ENCODE assay signal across 10 cellular contexts in the genomic region with DNA sequence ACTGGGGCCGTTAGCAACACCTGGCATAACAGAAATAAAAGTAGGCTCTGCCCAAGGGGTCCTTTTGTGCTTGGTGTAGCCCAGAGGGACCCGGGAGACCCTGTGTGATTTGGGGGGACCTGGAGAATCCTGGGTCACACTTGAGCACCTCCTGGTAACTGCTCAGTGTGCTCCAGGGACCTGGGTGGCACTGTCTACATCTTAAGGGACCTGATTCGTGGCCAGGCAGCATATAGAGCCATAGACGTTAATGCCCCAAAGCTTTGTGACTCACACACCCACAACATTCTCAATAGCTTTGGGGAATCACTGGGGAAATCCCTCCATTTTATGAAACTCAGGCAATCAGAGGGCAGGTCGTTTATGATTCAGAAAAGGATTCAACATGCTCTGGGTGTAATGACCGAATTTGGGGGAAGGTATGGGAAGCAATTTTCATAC. TPM values are rescaled to one million over a fixed set of nuclear protein-coding genes. Genes with fewer than 3 reads are reported as not detected.
DNase-seq lines count a peak whose midpoint lies in the region; ATAC-seq and TF ChIP-seq lines count a peak whose summit lies in the region.
"Had no signal": no experiment of that assay in that cellular context is flagged by ENCODE, and none has a peak within 500 bp of the region (broad histone marks: within the 10 kb centered on the region; RNA-seq: fewer than 3 reads in every experiment).

No MANE protein-coding gene starts in this region.

- TF ChIP-seq CTCF in CD8-positive, alpha-beta T cell (IDR thresholded peaks at IDR 0.05): no peak

- H3K4me1 ChIP-seq in CD8-positive, alpha-beta T cell (ENCODE audit: insufficient read depth, low read length): peaks cover 9% of the 10 kb centered on the region

- CTCF ChIA-PET in CD8-positive, alpha-beta T cell (lab: Charles Lee): interaction anchor here (1.4 kb wide), 1 partner anchor 10 kb away, joined by 6 read pairs; no protein-coding TSS in a partner anchor

- H3K9me3 ChIP-seq in CD8-positive, alpha-beta T cell (ENCODE audit: low read length): no peaks in the 10 kb centered on the region
- H3K9me3 ChIP-seq: MG63, testis had no signal

- no peak overlapping the region for H3K27ac ChIP-seq in CD8-positive, alpha-beta T cell (ENCODE audit: low read depth, low read length)
- H3K27ac ChIP-seq: testis had no signal

- H3K4me3 Mint-ChIP-seq in CD8-positive, alpha-beta T cell: no peak overlapping the region
- H3K4me3 Mint-ChIP-seq in activated naive CD4-positive, alpha-beta T cell treated with anti-CD3 and anti-CD28 coated beads, Interleukin-2, amount 50 U/mL, for 24 hours: peak overlapping the region; percentile 33
- H3K4me3 Mint-ChIP-seq in naive B cell: peak overlapping the region in 5 of 8 donors; percentile 1 to 51 (median 22)

- H3K36me3 Mint-ChIP-seq in CD8-positive, alpha-beta T cell: no peaks in the 10 kb centered on the region
- no peaks in the 10 kb centered on the region for H3K36me3 Mint-ChIP-seq in activated naive CD4-positive, alpha-beta T cell treated with anti-CD3 and anti-CD28 coated beads, Interleukin-2, amount 50 U/mL, for 24 hours
- H3K36me3 Mint-ChIP-seq in naive B cell: no peaks in the 10 kb centered on the region

- H3K9me3 Mint-ChIP-seq in CD8-positive, alpha-beta T cell: no peaks in the 10 kb centered on the region
- H3K9me3 Mint-ChIP-seq in activated naive CD4-positive, alpha-beta T cell treated with anti-CD3 and anti-CD28 coated beads, Interleukin-2, amount 50 U/mL, for 24 hours: no peaks in the 10 kb centered on the region
- H3K9me3 Mint-ChIP-seq in naive B cell: no peaks in the 10 kb centered on the region

- H3K4me1 Mint-ChIP-seq in CD8-positive, alpha-beta T cell (ENCODE audit: low read depth): peaks cover 7% of the 10 kb centered on the region
- H3K4me1 Mint-ChIP-seq in activated naive CD4-positive, alpha-beta T cell treated with anti-CD3 and anti-CD28 coated beads, Interleukin-2, amount 50 U/mL, for 24 hours: peaks cover 19% of the 10 kb centered on the region
- H3K4me1 Mint-ChIP-seq in naive B cell: peaks cover 12 to 21% (median 17%) of the 10 kb centered on the region in 3 donors

- POLR2A ChIA-PET in CD8-positive, alpha-beta T cell (lab: Charles Lee): no interaction called here

- no peak overlapping the region for H3K4me3 ChIP-seq in CD8-positive, alpha-beta T cell (ENCODE audit: low read depth, low read length)
- H3K4me3 ChIP-seq: MG63, testis had no signal

- ATAC-seq in CD8-positive, alpha-beta T cell: peak; percentile 37
- peak; percentile 15 to 24 for ATAC-seq in naive B cell (ENCODE audit: low read depth in 2 of 2)
- ATAC-seq in HG03045 (IDR thresholded peaks at IDR 0.05; ENCODE audit: unreplicated experiment): no peak
- ATAC-seq in HG02840 (IDR thresholded peaks at IDR 0.05; ENCODE audit: low FRiP score, unreplicated experiment): no peak

- peaks cover 49% of the 10 kb centered on the region for H3K27me3 Mint-ChIP-seq in CD8-positive, alpha-beta T cell (ENCODE audit: low read depth)
- peaks cover 37% of the 10 kb centered on the region for H3K27me3 Mint-ChIP-seq in activated naive CD4-positive, alpha-beta T cell treated with anti-CD3 and anti-CD28 coated beads, Interleukin-2, amount 50 U/mL, for 24 hours
- peaks cover 36 to 69% (median 68%) of the 10 kb centered on the region in 3 donors for H3K27me3 Mint-ChIP-seq in naive B cell

- no peaks in the 10 kb centered on the region for H3K36me3 ChIP-seq in CD8-positive, alpha-beta T cell (ENCODE audit: insufficient read depth, low read length)
- H3K36me3 ChIP-seq: MG63 had no signal

- no peak overlapping the region for H3K27ac Mint-ChIP-seq in CD8-positive, alpha-beta T cell
- H3K27ac Mint-ChIP-seq in activated naive CD4-positive, alpha-beta T cell treated with anti-CD3 and anti-CD28 coated beads, Interleukin-2, amount 50 U/mL, for 24 hours: peak overlapping the region; percentile 66
- H3K27ac Mint-ChIP-seq in naive B cell: peak overlapping the region in 4 of 6 donors; percentile 11 to 50 (median 30)

- intact Hi-C loops in CD8-positive, alpha-beta T cell (cut with DNase I, micrococcal nuclease): no loop called here

- peak in 1 of 7 experiments; percentile 16 for DNase-seq in CD8-positive, alpha-beta T cell
- DNase-seq in HS-27A (ENCODE audit: low read depth): peak; percentile 20
- no peak for DNase-seq in naive B cell
- DNase-seq in OCI-M1 (lab: John Stamatoyannopoulos, UW): no peak
- DNase-seq in KG1 (lab: John Stamatoyannopoulos, UW): no peak
- DNase-seq: MG63, testis had no signal

- peaks cover 46% of the 10 kb centered on the region for H3K27me3 ChIP-seq in CD8-positive, alpha-beta T cell (ENCODE audit: insufficient read depth, low read length)
- H3K27me3 ChIP-seq: testis had no signal

RNA-seq across cellular contexts. Expression of gene IGF2, which starts 3.6 kb away (rescaled TPM):
- total RNA-seq in CD8-positive, alpha-beta T cell: not detected
- not detected for polyA plus RNA-seq in naive B cell (ENCODE audit: low read depth in 6 of 6)

RNA-seq across cellular contexts. Expression of gene INS, which starts 18.2 kb away (rescaled TPM):
- not detected for total RNA-seq in CD8-positive, alpha-beta T cell
- not detected for polyA plus RNA-seq in naive B cell (ENCODE audit: low read depth in 6 of 6)
- total RNA-seq: testis had no signal

RNA-seq across cellular contexts. Expression of gene TH, which starts 28.8 kb away (rescaled TPM):
- total RNA-seq in CD8-positive, alpha-beta T cell: not detected
- polyA plus RNA-seq in naive B cell (ENCODE audit: low read depth in 6 of 6): not detected

Comparison
In these comparisons a context has a peak if more than half of its experiments do, and no peak if none do; other contexts are left out.
1. ATAC-seq: peak in CD8-positive, alpha-beta T cell (single experiment) and naive B cell (2 of 2); none in HG03045 (single experiment) and HG02840 (single experiment).